Comparison of ENCODE assay signal across 11 cellular contexts in the genomic region with DNA sequence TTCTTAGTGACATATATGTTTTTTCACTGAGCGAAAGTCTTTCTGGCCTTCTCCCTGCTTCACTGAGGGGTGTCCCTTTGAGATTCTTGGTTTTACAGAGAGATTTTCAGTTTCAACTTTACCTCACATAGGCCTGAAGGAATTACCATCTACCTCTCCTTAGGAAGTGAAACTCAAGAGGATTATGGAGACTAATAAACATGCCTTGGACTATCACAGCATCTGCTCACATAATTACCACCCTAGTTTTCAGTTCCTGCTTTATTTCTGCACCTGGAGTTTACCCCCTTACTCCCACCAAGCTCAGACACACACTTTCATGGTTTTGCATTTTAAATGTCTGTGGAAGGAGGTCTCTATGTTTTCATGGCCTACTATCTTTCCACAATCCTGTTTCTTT.
DNase-seq lines count a peak whose midpoint lies in the region; ATAC-seq, FAIRE-seq and TF ChIP-seq lines count a peak whose summit lies in the region.
"Had no signal": no experiment of that assay in that cellular context is flagged by ENCODE, and none has a peak within 500 bp of the region (broad histone marks: within the 10 kb centered on the region; RNA-seq: fewer than 3 reads in every experiment).

No MANE protein-coding gene starts in this region.

- H3K4me3 ChIP-seq in DOHH2 (ENCODE audit: low read length) = no peak overlapping the region
- no peak overlapping the region for H3K4me3 ChIP-seq in CD8-positive, alpha-beta T cell (ENCODE audit: low read depth, low read length)

- H3K4me1 ChIP-seq in DOHH2 (ENCODE audit: control insufficient read depth, low read length) = peaks cover 34% of the 10 kb centered on the region
- no peaks in the 10 kb centered on the region for H3K4me1 ChIP-seq in CD8-positive, alpha-beta T cell (ENCODE audit: insufficient read depth, low read length)

- no peaks in the 10 kb centered on the region for H3K79me2 ChIP-seq in DOHH2 (ENCODE audit: control insufficient read depth, low read length)

- no peak overlapping the region for H3K27ac Mint-ChIP-seq in CD8-positive, alpha-beta T cell

- H3K27me3 ChIP-seq in DOHH2 (ENCODE audit: control insufficient read depth, low read length) = no peaks in the 10 kb centered on the region
- no peaks in the 10 kb centered on the region for H3K27me3 ChIP-seq in CD8-positive, alpha-beta T cell (ENCODE audit: insufficient read depth, low read length)

- no peaks in the 10 kb centered on the region for H3K9me2 ChIP-seq in DOHH2 (replicated peaks; ENCODE audit: control insufficient read depth, low read length)

- H3K4me1 Mint-ChIP-seq in CD8-positive, alpha-beta T cell (ENCODE audit: low read depth) = no peaks in the 10 kb centered on the region

- H3K36me3 ChIP-seq in DOHH2 (ENCODE audit: control insufficient read depth, low read length) = no peaks in the 10 kb centered on the region
- H3K36me3 ChIP-seq in CD8-positive, alpha-beta T cell (ENCODE audit: insufficient read depth, low read length) = no peaks in the 10 kb centered on the region

- H3F3A ChIP-seq in DOHH2 (ENCODE audit: control insufficient read depth, insufficient read depth) = no peaks in the 10 kb centered on the region; the same call in 1 of the 2 replicates

- peak; percentile 98 for FAIRE-seq in GM19239 (lab: Jason Lieb, UNC)
- FAIRE-seq: astrocyte had no signal

- H3K9me3 ChIP-seq in DOHH2 (ENCODE audit: control insufficient read depth, insufficient read depth, low read length) = no peaks in the 10 kb centered on the region
- H3K9me3 ChIP-seq in CD8-positive, alpha-beta T cell (ENCODE audit: low read length) = no peaks in the 10 kb centered on the region

- H4K20me1 ChIP-seq in DOHH2 (ENCODE audit: control insufficient read depth, insufficient read depth, low read depth, low read length) = no peaks in the 10 kb centered on the region

- POLR2A ChIA-PET in CD8-positive, alpha-beta T cell (lab: Charles Lee) = no interaction called here

- H3K4me3 Mint-ChIP-seq in CD8-positive, alpha-beta T cell = no peak overlapping the region

- CTCF ChIA-PET in CD8-positive, alpha-beta T cell (lab: Charles Lee) = interaction anchor here (0.9 kb wide), 1 partner anchor 16 kb away, joined by 7 read pairs; no protein-coding TSS in a partner anchor

- no peak overlapping the region for H3K27ac ChIP-seq in DOHH2 (ENCODE audit: low read depth, low read length)
- H3K27ac ChIP-seq in CD8-positive, alpha-beta T cell (ENCODE audit: low read depth, low read length) = no peak overlapping the region

- TF ChIP-seq CTCF in DOHH2 (IDR thresholded peaks at IDR 0.05; ENCODE audit: low read depth, low read length, poor library complexity, severe bottlenecking) = no peak
- no peak for TF ChIP-seq CTCF in CD8-positive, alpha-beta T cell (IDR thresholded peaks at IDR 0.05)

- DNase-seq in GM19239 (ENCODE audit: insufficient read length, low spot score) (peak; percentile 13), Right ventricle myocardium inferior (ENCODE audit: missing footprints) (no peak), activated T-cell treated with anti-CD3 and anti-CD28 coated beads for 4 hours (no peak), NCI-H2171 treated with DMSO at 0.1 percent for 48 hours (lab: John Stamatoyannopoulos, UW) (no peak)
- no peak for DNase-seq in CD8-positive, alpha-beta T cell
- DNase-seq: stimulated activated naive CD4-positive, alpha-beta T cell had no signal

- intact Hi-C loops in Right ventricle myocardium inferior (cut with DNase I) = no loop called here
- intact Hi-C loops in CD8-positive, alpha-beta T cell (cut with DNase I, micrococcal nuclease) = no loop called here

- H3K27me3 Mint-ChIP-seq in CD8-positive, alpha-beta T cell (ENCODE audit: low read depth) = peaks cover 21% of the 10 kb centered on the region

- peak overlapping the region; percentile 32 for H3K4me2 ChIP-seq in DOHH2 (ENCODE audit: low read length)

- H3K36me3 Mint-ChIP-seq in CD8-positive, alpha-beta T cell = peaks cover 2% of the 10 kb centered on the region

- peaks cover 15% of the 10 kb centered on the region for H3K9me3 Mint-ChIP-seq in CD8-positive, alpha-beta T cell

- ATAC-seq in HG02798 (IDR thresholded peaks at IDR 0.05; ENCODE audit: poor library complexity, unreplicated experiment) (peak; percentile 75), HG03575 (IDR thresholded peaks at IDR 0.05; ENCODE audit: extremely low read depth, insufficient number of reproducible peaks, low FRiP score, unreplicated experiment) (peak; percentile 70), Right ventricle myocardium inferior (no peak)
- no peak for ATAC-seq in CD8-positive, alpha-beta T cell
- ATAC-seq: left lobe of liver had no signal

Comparison
In these comparisons a context has a peak if more than half of its experiments do, and no peak if none do; other contexts are left out.
1. ATAC-seq: peak in HG02798 (single experiment) and HG03575 (single experiment); none in Right ventricle myocardium inferior (single experiment) and CD8-positive, alpha-beta T cell (single experiment).